ENCODE assay signal across 8 cellular contexts in the genomic region with DNA sequence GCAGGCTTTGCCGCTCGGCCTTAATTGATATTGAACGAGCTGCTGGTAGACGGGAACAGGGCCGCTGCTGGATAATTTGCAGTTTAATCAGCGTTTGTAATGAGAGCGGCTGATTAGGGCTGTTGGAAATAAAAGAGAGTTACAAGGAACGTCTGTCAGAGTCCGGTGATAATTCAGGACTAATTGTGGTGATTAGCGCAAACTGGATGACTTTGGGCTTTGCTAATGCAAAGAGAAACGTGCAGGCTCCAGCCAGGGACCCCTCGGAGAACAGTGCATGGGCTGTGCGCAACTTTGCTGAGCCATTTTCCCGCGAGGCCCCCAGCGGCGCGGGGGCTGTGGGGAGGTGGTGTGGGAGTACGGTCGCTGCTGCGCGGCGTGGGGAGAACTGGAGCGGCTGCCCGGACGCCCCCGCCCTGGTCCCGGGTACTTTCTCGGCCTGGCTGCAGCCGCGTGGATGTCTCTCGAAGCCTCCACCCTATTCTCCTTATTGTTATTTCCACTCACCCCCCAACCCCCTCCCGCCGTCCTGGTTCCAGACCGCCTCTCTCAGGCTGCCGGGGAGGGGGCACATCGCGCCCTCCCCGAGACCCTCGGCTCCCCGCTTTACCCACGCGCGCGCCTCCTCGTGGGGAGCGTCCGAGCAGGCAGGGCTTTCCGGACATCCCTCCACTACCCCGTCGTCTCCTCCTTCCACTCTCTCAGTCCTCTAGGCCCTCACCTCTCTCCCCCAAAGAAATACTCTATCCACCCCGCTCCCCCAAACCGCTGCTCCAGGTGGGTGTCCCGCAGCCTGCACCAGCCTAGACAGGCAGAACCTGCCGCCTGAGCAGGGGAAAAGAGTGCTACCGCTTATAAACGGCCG.
DNase-seq lines count a peak whose midpoint lies in the region; ATAC-seq and TF ChIP-seq lines count a peak whose summit lies in the region.

No MANE protein-coding gene starts in this region.

- CTCF ChIA-PET in CD4-positive, alpha-beta T cell (lab: Charles Lee) = no interaction called here

- DNase-seq in CD4-positive, alpha-beta T cell = no peak
- DNase-seq in NT2/D1 (ENCODE audit: low read depth, low spot score) (no peak), foreskin fibroblast (peak; percentile 16 to 60), ovary (peak in 3 of 5 donors; percentile 22 to 39 (median 31)), NCI-H446 treated with DMSO at 0.1 percent for 48 hours (lab: John Stamatoyannopoulos, UW) (no peak), NCI-H1048 (lab: John Stamatoyannopoulos, UW) (no peak)

- WGBS in ovary, 3 donors = 5 to 6% (median 5%) methylated on average over 58 of the region's 58 CpGs

- H3K9ac ChIP-seq in NT2/D1 (ENCODE audit: insufficient read length, low read depth) = peak overlapping the region; percentile 26

- TF ChIP-seq POLR2A in ovary (IDR thresholded peaks at IDR 0.05) = no peak

- no peaks in the 10 kb centered on the region for H3K9me3 ChIP-seq in CD4-positive, alpha-beta T cell (ENCODE audit: control insufficient read depth, low read length)
- H3K9me3 ChIP-seq in NT2/D1 (ENCODE audit: insufficient read depth, low read length) (no peaks in the 10 kb centered on the region), ovary (no peaks in the 10 kb centered on the region)

- H3K27me3 Mint-ChIP-seq in CD4-positive, alpha-beta T cell = peaks cover 69% of the 10 kb centered on the region

- TF ChIP-seq CTCF in CD4-positive, alpha-beta T cell (IDR thresholded peaks at IDR 0.05) = no peak
- TF ChIP-seq CTCF in foreskin fibroblast (IDR thresholded peaks at IDR 0.05; ENCODE audit: low read depth, low read length) (peak; percentile 22), ovary (IDR thresholded peaks at IDR 0.05) (peak in 1 of 3 donors; percentile 22)

- no peak overlapping the region for H3K27ac ChIP-seq in CD4-positive, alpha-beta T cell (ENCODE audit: low read depth, low read length)
- no peak overlapping the region for H3K27ac ChIP-seq in ovary

- peaks cover 31% of the 10 kb centered on the region for H3K27me3 ChIP-seq in CD4-positive, alpha-beta T cell (ENCODE audit: control insufficient read depth, insufficient read depth, low read length)
- peaks cover 94% of the 10 kb centered on the region for H3K27me3 ChIP-seq in NT2/D1 (ENCODE audit: insufficient read depth, insufficient read length)
- no peaks in the 10 kb centered on the region for H3K27me3 ChIP-seq in ovary

- peak overlapping the region; percentile 29 for H3K4me3 ChIP-seq in NT2/D1 (ENCODE audit: insufficient read length, low read depth)
- H3K4me3 ChIP-seq in foreskin fibroblast (ENCODE audit: low read depth in 1 of 2, low read length in 2 of 2) = peak overlapping the region; percentile 37 to 60
- peak overlapping the region; percentile 44 for H3K4me3 ChIP-seq in ovary

- POLR2A ChIA-PET in CD4-positive, alpha-beta T cell (lab: Charles Lee) = interaction anchor here (0.5 kb wide), 1 partner anchor 182 kb away, joined by 4 read pairs; no protein-coding TSS in a partner anchor

- H3K27ac Mint-ChIP-seq in CD4-positive, alpha-beta T cell = no peak overlapping the region

- H3K36me3 ChIP-seq in NT2/D1 (ENCODE audit: insufficient read depth, insufficient read length, low read length) (no peaks in the 10 kb centered on the region), ovary (no peaks in the 10 kb centered on the region)

- TF ChIP-seq EP300 in ovary (IDR thresholded peaks at IDR 0.05) = no peak

- no peaks in the 10 kb centered on the region for H3K4me1 Mint-ChIP-seq in CD4-positive, alpha-beta T cell (ENCODE audit: low read depth)

- H3K9me3 Mint-ChIP-seq in CD4-positive, alpha-beta T cell = no peaks in the 10 kb centered on the region

- H3K4me3 Mint-ChIP-seq in CD4-positive, alpha-beta T cell = peak overlapping the region; percentile 70

- H3K4me1 ChIP-seq in NT2/D1 (ENCODE audit: insufficient read depth, insufficient read length) (peaks cover 8% of the 10 kb centered on the region), ovary (ENCODE audit: insufficient read depth) (no peaks in the 10 kb centered on the region)

- ATAC-seq in CD4-positive, alpha-beta T cell (ENCODE audit: poor library complexity) = no peak
- ATAC-seq in HG03108 (IDR thresholded peaks at IDR 0.05; ENCODE audit: unreplicated experiment) = no peak
- ATAC-seq in GM18517 (IDR thresholded peaks at IDR 0.05; ENCODE audit: unreplicated experiment) = no peak

- intact Hi-C loops in CD4-positive, alpha-beta T cell (cut with DNase I, micrococcal nuclease) = no loop called here
- intact Hi-C loops in ovary (cut with DNase I) = no loop called here

- H3K36me3 Mint-ChIP-seq in CD4-positive, alpha-beta T cell (ENCODE audit: low read depth) = no peaks in the 10 kb centered on the region

Comparison
In these comparisons a context has a peak if more than half of its experiments do, and no peak if none do; other contexts are left out.
1. DNase-seq: peak in foreskin fibroblast (2 of 2) and ovary (3 of 5); none in CD4-positive, alpha-beta T cell (0 of 10), NT2/D1 (single experiment), NCI-H446 treated with DMSO at 0.1 percent for 48 hours (single experiment) and NCI-H1048 (single experiment).
2. Peak in every context shown above with its lines, with median percentiles within 50 percentile points of each other: H3K4me3 ChIP-seq.